In genomic region chrX:4762196-4762595, GRCh38 we compare ENCODE assay signal across 23 cellular contexts.
A peak's percentile ranks its signal among the peaks of the same experiment; 100 is the strongest.
DNase-seq lines count a peak whose midpoint lies in the region; ATAC-seq, FAIRE-seq and TF ChIP-seq lines count a peak whose summit lies in the region.
"Had no signal": no experiment of that assay in that cellular context is flagged by ENCODE, and none has a peak within 500 bp of the region (broad histone marks: within the 10 kb centered on the region; RNA-seq: fewer than 3 reads in every experiment).

No MANE protein-coding gene starts in this region.

- POLR2A ChIA-PET in PC-3 (lab: Charles Lee; ENCODE audit: unreplicated experiment), result no interaction called here

- no peak overlapping the region for H2AFZ ChIP-seq in PC-3 (ENCODE audit: low read length)

- no peaks in the 10 kb centered on the region for H3K79me2 ChIP-seq in PC-3 (ENCODE audit: low read length)

- H3K27me3 ChIP-seq in PC-3 (ENCODE audit: low read length), result no peaks in the 10 kb centered on the region

- H3K36me3 ChIP-seq in PC-3 (ENCODE audit: low read depth, low read length), result no peaks in the 10 kb centered on the region
- H3K36me3 ChIP-seq: HAP-1 had no signal

- no peak overlapping the region for H3K4me2 ChIP-seq in PC-3 (ENCODE audit: low read length)

- ATAC-seq in PC-3 (peak; percentile 42; the same call in 1 of the 2 replicates), GM21390 (IDR thresholded peaks at IDR 0.05; ENCODE audit: unreplicated experiment) (no peak), GM18907 (IDR thresholded peaks at IDR 0.05; ENCODE audit: unreplicated experiment) (no peak)
- ATAC-seq: K562 had no signal

- intact Hi-C loops in PC-3 (cut with micrococcal nuclease), result no loop called here

- H3K9ac ChIP-seq in PC-3 (ENCODE audit: low read length), result no peak overlapping the region

- no peaks in the 10 kb centered on the region for H3K9me3 ChIP-seq in PC-3 (ENCODE audit: low read length)
- H3K9me3 ChIP-seq: Caco-2, HAP-1 had no signal

- TF ChIP-seq CTCF in D721Med (IDR thresholded peaks at IDR 0.05; ENCODE audit: insufficient read depth, missing control alignments) (no peak), PC-3 (conservative IDR thresholded peaks at IDR 0.05; ENCODE audit: low read depth, low read length) (no peak), retinal pigment epithelial cell (conservative IDR thresholded peaks at IDR 0.05; ENCODE audit: low read depth, low read length) (no peak)

- H3K9me2 ChIP-seq in PC-3 (replicated peaks; ENCODE audit: low read length), result no peaks in the 10 kb centered on the region

- H3K27ac ChIP-seq in PC-3 (ENCODE audit: low read length), result no peak overlapping the region
- H3K27ac ChIP-seq: C4-2B, HL-60 had no signal

- BruUV-seq in PC-3 (replicated peaks; lab: Mats Ljungman, UMichigan), result no TSS peak

- CTCF ChIA-PET in PC-3 (lab: Charles Lee), result no interaction called here

- DNase-seq in D721Med (ENCODE audit: insufficient read length, low spot score) (no peak), PC-3 (peak; percentile 46), astrocyte of the hippocampus (ENCODE audit: low read depth, low spot score) (peak; percentile 2), retinal pigment epithelial cell (ENCODE audit: low read depth) (peak; percentile 39)
- no peak for DNase-seq in stimulated activated CD8-positive, alpha-beta memory T cell treated with anti-CD3 and anti-CD28 coated beads, Interleukin-4, amount 100 ng/mL, for 48 hours
- DNase-seq: AML-193; Caco-2; CD4-positive, alpha-beta T cell; DMS153; DMS79; GDM1; IMR-90 had no signal

- peaks cover 12% of the 10 kb centered on the region for H3K4me1 ChIP-seq in PC-3 (ENCODE audit: insufficient read depth, low read length)
- H3K4me1 ChIP-seq: Caco-2, HAP-1 had no signal

- H3F3A ChIP-seq in PC-3 (ENCODE audit: low read length, unreplicated experiment), result no peaks in the 10 kb centered on the region

- H4K20me1 ChIP-seq in PC-3 (ENCODE audit: low read length), result no peaks in the 10 kb centered on the region

- peak; percentile 67 for FAIRE-seq in D721Med (lab: Jason Lieb, UNC)
- FAIRE-seq: A204.1, GM12892, GM18507, H1, HTR-8/SVneo, K562 had no signal

- H3K4me3 ChIP-seq in PC-3 (ENCODE audit: low read length), result no peak overlapping the region
- no peak overlapping the region for H3K4me3 ChIP-seq in retinal pigment epithelial cell (ENCODE audit: low read length)
- H3K4me3 ChIP-seq: HAP-1, K562 had no signal

Comparison
In these comparisons a context has a peak if more than half of its experiments do, and no peak if none do; other contexts are left out.
1. DNase-seq: peak in PC-3 (single experiment), astrocyte of the hippocampus (single experiment) and retinal pigment epithelial cell (single experiment); none in D721Med (single experiment) and stimulated activated CD8-positive, alpha-beta memory T cell treated with anti-CD3 and anti-CD28 coated beads, Interleukin-4, amount 100 ng/mL, for 48 hours (single experiment).